8 cellular contexts compared by ENCODE assay signal in genomic region chr16:81005644-81006471, GRCh38. TPM values are rescaled to one million over a fixed set of nuclear protein-coding genes. Genes with fewer than 3 reads are reported as not detected.
DNase-seq lines count a peak whose midpoint lies in the region; TF ChIP-seq lines count a peak whose summit lies in the region.

No MANE protein-coding gene starts in this region.

- peaks cover 24% of the 10 kb centered on the region for H3K4me1 ChIP-seq in OCI-LY3 (ENCODE audit: low read length)
- H3K4me1 ChIP-seq in colonic mucosa = peaks cover 5% of the 10 kb centered on the region
- H3K4me1 ChIP-seq in muscle layer of colon (ENCODE audit: insufficient read depth, low read length) = peaks cover 10% of the 10 kb centered on the region

- intact Hi-C loops in colonic mucosa (cut with DNase I) = no loop called here

- H3K79me2 ChIP-seq in OCI-LY3 (ENCODE audit: low read length) = peaks cover 92% of the 10 kb centered on the region

- H3K4me3 ChIP-seq in OCI-LY3 (ENCODE audit: low read length) = peak overlapping the region; percentile 95
- peak overlapping the region; percentile 79 for H3K4me3 ChIP-seq in colonic mucosa
- H3K4me3 ChIP-seq in muscle layer of colon (ENCODE audit: low read depth in 1 of 2, low read length in 2 of 2) = peak overlapping the region; percentile 79 to 83

- H3K9me3 ChIP-seq in OCI-LY3 (ENCODE audit: insufficient read depth, low read length) (no peaks in the 10 kb centered on the region), colonic mucosa (no peaks in the 10 kb centered on the region), muscle layer of colon (ENCODE audit: low read length) (no peaks in the 10 kb centered on the region)

- TF ChIP-seq CTCF in OCI-LY3 (IDR thresholded peaks at IDR 0.05; ENCODE audit: low read depth, low read length) (no peak), colonic mucosa (IDR thresholded peaks at IDR 0.05) (no peak)

- H2AFZ ChIP-seq in OCI-LY3 (ENCODE audit: low read depth, low read length) = no peak overlapping the region

- no peaks in the 10 kb centered on the region for H3K27me3 ChIP-seq in OCI-LY3 (ENCODE audit: low read depth, low read length)
- no peaks in the 10 kb centered on the region for H3K27me3 ChIP-seq in colonic mucosa
- H3K27me3 ChIP-seq in muscle layer of colon (ENCODE audit: control insufficient read depth in 1 of 2, insufficient read depth in 2 of 2, low read length in 2 of 2) = no peaks in the 10 kb centered on the region

- H3K36me3 ChIP-seq in OCI-LY3 (replicated peaks; ENCODE audit: low read depth, low read length) (peaks cover 8% of the 10 kb centered on the region), colonic mucosa (no peaks in the 10 kb centered on the region), muscle layer of colon (ENCODE audit: insufficient read depth, low read length) (no peaks in the 10 kb centered on the region)

- H3K4me2 ChIP-seq in OCI-LY3 (ENCODE audit: low read length) = peak overlapping the region; percentile 100

- peaks cover 36% of the 10 kb centered on the region for H4K20me1 ChIP-seq in OCI-LY3 (ENCODE audit: insufficient read depth, low read length)

- H3K27ac ChIP-seq in OCI-LY3 (ENCODE audit: low read length) = peak overlapping the region; percentile 92
- peak overlapping the region; percentile 92 for H3K27ac ChIP-seq in colonic mucosa
- H3K27ac ChIP-seq in muscle layer of colon (ENCODE audit: low read depth, low read length) = peak overlapping the region; percentile 99

- peak overlapping the region; percentile 94 for H3K9ac ChIP-seq in OCI-LY3 (ENCODE audit: low read length)
- H3K9ac ChIP-seq in colonic mucosa (ENCODE audit: low read depth in 2 of 2, low read length in 2 of 2) = peak overlapping the region; percentile 95 to 96
- peak overlapping the region; percentile 89 for H3K9ac ChIP-seq in muscle layer of colon (ENCODE audit: low read length)

- peak; percentile 0 for DNase-seq in NCI-H1694 (lab: John Stamatoyannopoulos, UW)
- no peak for DNase-seq in NCI-H1694 treated with DMSO at 0.1 percent for 48 hours (lab: John Stamatoyannopoulos, UW)
- DNase-seq in colonic mucosa = peak; percentile 83
- DNase-seq in hepatic stellate cell (ENCODE audit: low spot score) = no peak
- no peak for DNase-seq in foreskin melanocyte
- no peak for DNase-seq in NCI-H1105 (lab: John Stamatoyannopoulos, UW)

RNA-seq across cellular contexts. Expression of gene CMC2, which starts 0.8 kb away (rescaled TPM):
- 10 to 100 TPM; 59.4 to 81.6 TPM for total RNA-seq in colonic mucosa

RNA-seq across cellular contexts. Expression of gene CENPN, which starts 1.2 kb away (rescaled TPM):
- 10 to 100 TPM in 1 of 2 donors, 1 to 10 TPM in 1; 9.3 to 28.7 TPM for total RNA-seq in colonic mucosa

RNA-seq across cellular contexts. Expression of gene ATMIN, which starts 29.8 kb away (rescaled TPM):
- total RNA-seq in colonic mucosa = 10 to 100 TPM; 23.9 to 26.3 TPM

Comparison
In these comparisons a context has a peak if more than half of its experiments do, and no peak if none do; other contexts are left out.
1. DNase-seq: peak in NCI-H1694 (single experiment) and colonic mucosa (single experiment); none in NCI-H1694 treated with DMSO at 0.1 percent for 48 hours (single experiment), hepatic stellate cell (single experiment), foreskin melanocyte (single experiment) and NCI-H1105 (single experiment).
2. Peak in every context shown above with its lines, with median percentiles within 50 percentile points of each other: H3K27ac ChIP-seq, H3K4me3 ChIP-seq and H3K9ac ChIP-seq.